ENCODE assay signal across 10 cellular contexts in the genomic region with DNA sequence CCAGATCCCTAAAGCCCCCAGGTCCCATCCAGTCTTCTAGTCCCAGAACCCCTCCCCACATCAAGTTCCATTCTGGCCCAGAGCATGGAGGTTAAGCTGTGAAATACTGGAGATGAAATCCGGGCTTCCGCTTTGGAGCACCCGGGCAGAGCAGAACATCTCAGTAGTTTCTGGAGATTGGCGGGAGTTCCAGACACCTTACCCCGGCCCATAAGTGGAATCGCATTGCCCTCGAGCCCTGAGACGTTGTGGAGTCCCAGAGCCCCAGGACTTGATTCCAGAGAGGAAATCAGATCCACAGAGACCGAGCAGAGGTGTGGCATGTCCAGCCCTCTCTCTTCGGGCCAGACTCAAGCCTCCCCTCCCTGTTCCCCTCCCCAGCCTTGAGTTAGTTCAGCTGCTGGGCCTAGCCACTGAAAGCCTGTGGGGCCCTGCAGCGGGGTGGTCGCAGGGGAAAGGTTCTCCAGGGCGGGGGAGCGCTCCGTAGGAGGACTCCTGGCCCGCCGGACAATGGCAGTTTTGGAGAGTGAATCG. TPM values are rescaled to one million over a fixed set of nuclear protein-coding genes. Genes with fewer than 3 reads are reported as not detected.
DNase-seq lines count a peak whose midpoint lies in the region; ATAC-seq and TF ChIP-seq lines count a peak whose summit lies in the region.
"Had no signal": no experiment of that assay in that cellular context is flagged by ENCODE, and none has a peak within 500 bp of the region (broad histone marks: within the 10 kb centered on the region; RNA-seq: fewer than 3 reads in every experiment).

No MANE protein-coding gene starts in this region.

- H2BK120ac ChIP-seq in mesendoderm (ENCODE audit: low read depth, low read length): no peak overlapping the region

- no CpG with 5 or more reads among the region's 18 CpGs for whole genome bisulfite sequencing in mesendoderm (ENCODE audit: extremely low coverage, insufficient coverage, low lambda C conversion rate)

- H3K4me2 ChIP-seq in mesendoderm (ENCODE audit: low read length): peak overlapping the region; percentile 60

- peak overlapping the region; percentile 3 for H3K4me3 ChIP-seq in mesendoderm (ENCODE audit: low read length)
- H3K4me3 ChIP-seq in vagina: no peak overlapping the region
- H3K4me3 ChIP-seq: body of pancreas had no signal

- ATAC-seq in GM18505 (IDR thresholded peaks at IDR 0.05; ENCODE audit: unreplicated experiment) (no peak), HG02870 (IDR thresholded peaks at IDR 0.05; ENCODE audit: unreplicated experiment) (no peak), foreskin keratinocyte (no peak)

- H4K8ac ChIP-seq in mesendoderm (ENCODE audit: low read depth, low read length): no peak overlapping the region

- H3K18ac ChIP-seq in mesendoderm (ENCODE audit: low read length): no peak overlapping the region

- H3K79me1 ChIP-seq in mesendoderm (ENCODE audit: low read length): no peaks in the 10 kb centered on the region

- no peaks in the 10 kb centered on the region for H3K36me3 ChIP-seq in mesendoderm (ENCODE audit: control insufficient read depth, insufficient read depth, low read length)
- no peaks in the 10 kb centered on the region for H3K36me3 ChIP-seq in vagina

- H3K9me3 ChIP-seq in vagina: no peaks in the 10 kb centered on the region

- no peaks in the 10 kb centered on the region for H3K79me2 ChIP-seq in mesendoderm (ENCODE audit: control insufficient read depth, insufficient read depth, low read length)

- H3K27me3 ChIP-seq in mesendoderm (ENCODE audit: insufficient read depth, low read length, poor library complexity): peaks cover 57% of the 10 kb centered on the region
- peaks cover 26% of the 10 kb centered on the region for H3K27me3 ChIP-seq in vagina
- H3K27me3 ChIP-seq in foreskin keratinocyte: peaks cover 100% of the 10 kb centered on the region

- H2BK15ac ChIP-seq in mesendoderm (replicated peaks; ENCODE audit: low read depth): no peak overlapping the region

- DNase-seq in COLO668 (lab: John Stamatoyannopoulos, UW; ENCODE audit: unreplicated experiment): peak; percentile 56
- peak; percentile 56 for DNase-seq in mesendoderm
- DNase-seq in vagina (ENCODE audit: extremely low spot score in 2 of 2): no peak
- DNase-seq in foreskin keratinocyte: no peak
- DNase-seq in activated CD8-positive, alpha-beta memory T cell treated with anti-CD3 and anti-CD28 coated beads, Interleukin-2, amount 50 U/mL, for 4 hours: no peak

- H2BK5ac ChIP-seq in mesendoderm (ENCODE audit: low read length): no peak overlapping the region

- H3K4ac ChIP-seq in mesendoderm (ENCODE audit: low read depth, low read length): no peak overlapping the region

- H3K27ac ChIP-seq in VCaP (peak overlapping the region; percentile 94), mesendoderm (ENCODE audit: low read depth, low read length) (no peak overlapping the region), vagina (no peak overlapping the region), foreskin keratinocyte (no peak overlapping the region)
- H3K27ac ChIP-seq: body of pancreas had no signal

- H3K4me1 ChIP-seq in mesendoderm (ENCODE audit: control insufficient read depth, low read depth, low read length) (peaks cover 2% of the 10 kb centered on the region), vagina (peaks cover 45% of the 10 kb centered on the region), foreskin keratinocyte (no peaks in the 10 kb centered on the region)

- peak overlapping the region; percentile 71 for H3K56ac ChIP-seq in mesendoderm (ENCODE audit: low read length)

- H4K5ac ChIP-seq in mesendoderm (ENCODE audit: low read length): no peak overlapping the region

- H3K9ac ChIP-seq in mesendoderm (ENCODE audit: low read length): peak overlapping the region; percentile 45

- H2AK5ac ChIP-seq in mesendoderm (ENCODE audit: low read length): no peak overlapping the region

- TF ChIP-seq CTCF in VCaP (conservative IDR thresholded peaks at IDR 0.05): peak; percentile 50
- TF ChIP-seq CTCF in vagina (IDR thresholded peaks at IDR 0.05): no peak
- TF ChIP-seq CTCF in foreskin keratinocyte (conservative IDR thresholded peaks at IDR 0.05): no peak

- H3K23ac ChIP-seq in mesendoderm (ENCODE audit: low read length): no peak overlapping the region

- intact Hi-C loops in vagina (cut with DNase I): no loop called here

- peak; percentile 2 for TF ChIP-seq POLR2A in GM18505 (IDR thresholded peaks at IDR 0.05; ENCODE audit: borderline replicate concordance, extremely low read depth, insufficient read depth, insufficient read length)
- TF ChIP-seq POLR2A in vagina (IDR thresholded peaks at IDR 0.05): no peak

RNA-seq across cellular contexts. Expression of gene PAX5, which starts 0.9 kb away (rescaled TPM):
- polyA plus RNA-seq in mesendoderm (2013, experiment 1 of 2): 0.06 TPM
- polyA plus RNA-seq in mesendoderm (2013, experiment 2 of 2): 0.08 TPM
- total RNA-seq in vagina (0.25 TPM), foreskin keratinocyte (under 0.01 and 0.03 TPM in 2 replicates)
- not detected in 2 replicates for polyA plus RNA-seq in foreskin keratinocyte
- total RNA-seq: skeletal muscle tissue had no signal

Comparison
In these comparisons a context has a peak if more than half of its experiments do, and no peak if none do; other contexts are left out.
1. DNase-seq: peak in COLO668 (single experiment) and mesendoderm (single experiment); none in vagina (0 of 2), foreskin keratinocyte (0 of 2) and activated CD8-positive, alpha-beta memory T cell treated with anti-CD3 and anti-CD28 coated beads, Interleukin-2, amount 50 U/mL, for 4 hours (single experiment).